13 cellular contexts compared by ENCODE assay signal in genomic region chr21:41786521-41786987, GRCh38. TPM values are rescaled to one million over a fixed set of nuclear protein-coding genes. Genes with fewer than 3 reads are reported as not detected.
DNase-seq lines count a peak whose midpoint lies in the region; ATAC-seq and TF ChIP-seq lines count a peak whose summit lies in the region.
"Had no signal": no experiment of that assay in that cellular context is flagged by ENCODE, and none has a peak within 500 bp of the region (broad histone marks: within the 10 kb centered on the region; RNA-seq: fewer than 3 reads in every experiment).

No MANE protein-coding gene starts in this region.

- no peaks in the 10 kb centered on the region for H3K36me3 ChIP-seq in brain microvascular endothelial cell (replicated peaks)
- H3K36me3 ChIP-seq: BLaER1 treated with 17β-estradiol and CSF1 and Interleukin-3, amounts not matched to agents 10 nM and 100 nM; SJCRH30 had no signal

- H3K4me3 ChIP-seq in brain microvascular endothelial cell (ENCODE audit: low read depth, low read length): no peak overlapping the region
- H3K4me3 ChIP-seq: BLaER1 treated with 17β-estradiol and CSF1 and Interleukin-3, amounts not matched to agents 10 nM and 100 nM; SJCRH30 had no signal

- no peak overlapping the region for H3K27ac Mint-ChIP-seq in activated CD8-positive, alpha-beta memory T cell treated with anti-CD3 and anti-CD28 coated beads, Interleukin-2, amount 10 ng/mL, durations not matched to agents 7 days and 5 days
- H3K27ac Mint-ChIP-seq: activated CD4-positive, alpha-beta T cell treated with anti-CD3 and anti-CD28 coated beads, Interleukin-2, amount 10 ng/mL, durations not matched to agents 24 days and 14 days; activated naive CD4-positive, alpha-beta T cell treated with anti-CD3 and anti-CD28 coated beads, Interleukin-2, amount 10 ng/mL, durations not matched to agents 7 days and 5 days had no signal

- H3K27ac ChIP-seq in VCaP: peak overlapping the region; percentile 7
- H3K27ac ChIP-seq in brain microvascular endothelial cell: no peak overlapping the region
- H3K27ac ChIP-seq: BLaER1 treated with 17β-estradiol and CSF1 and Interleukin-3, amounts not matched to agents 10 nM and 100 nM; SJCRH30 had no signal

- H3K4me1 Mint-ChIP-seq in activated CD8-positive, alpha-beta memory T cell treated with anti-CD3 and anti-CD28 coated beads, Interleukin-2, amount 10 ng/mL, durations not matched to agents 7 days and 5 days: peaks cover 3% of the 10 kb centered on the region

- no peaks in the 10 kb centered on the region for H3K36me3 Mint-ChIP-seq in activated CD8-positive, alpha-beta memory T cell treated with anti-CD3 and anti-CD28 coated beads, Interleukin-2, amount 10 ng/mL, durations not matched to agents 7 days and 5 days
- H3K36me3 Mint-ChIP-seq: activated naive CD4-positive, alpha-beta T cell treated with anti-CD3 and anti-CD28 coated beads, Interleukin-2, amount 10 ng/mL, durations not matched to agents 7 days and 5 days had no signal

- H3K27me3 Mint-ChIP-seq in activated CD8-positive, alpha-beta memory T cell treated with anti-CD3 and anti-CD28 coated beads, Interleukin-2, amount 10 ng/mL, durations not matched to agents 7 days and 5 days: peaks cover 34% of the 10 kb centered on the region

- H3K4me3 Mint-ChIP-seq in activated CD8-positive, alpha-beta memory T cell treated with anti-CD3 and anti-CD28 coated beads, Interleukin-2, amount 10 ng/mL, durations not matched to agents 7 days and 5 days: no peak overlapping the region
- H3K4me3 Mint-ChIP-seq: activated CD4-positive, alpha-beta T cell treated with anti-CD3 and anti-CD28 coated beads, Interleukin-2, amount 10 ng/mL, durations not matched to agents 24 days and 14 days; activated naive CD4-positive, alpha-beta T cell treated with anti-CD3 and anti-CD28 coated beads, Interleukin-2, amount 10 ng/mL, durations not matched to agents 7 days and 5 days; naive thymus-derived CD4-positive, alpha-beta T cell had no signal

- DNase-seq in AG20443 (ENCODE audit: low spot score): peak; percentile 88
- peak; percentile 85 for DNase-seq in HPDE6-E6E7 (ENCODE audit: extremely low spot score)
- DNase-seq in left colon: no peak
- no peak for DNase-seq in brain microvascular endothelial cell
- no peak for DNase-seq in stimulated activated CD4-positive, alpha-beta T cell treated with anti-CD3 and anti-CD28 coated beads, Interleukin-1b, Interleukin-23, amount 100 ng/mL, for 48 hours
- no peak for DNase-seq in germinal center (ENCODE audit: low spot score)
- no peak for DNase-seq in activated CD8-positive, alpha-beta memory T cell treated with anti-CD3 and anti-CD28 coated beads, Interleukin-2, amount 10 ng/mL, durations not matched to agents 7 days and 5 days
- DNase-seq: activated CD4-positive, alpha-beta T cell treated with anti-CD3 and anti-CD28 coated beads, Interleukin-2, amount 10 ng/mL, durations not matched to agents 24 days and 14 days; activated naive CD4-positive, alpha-beta T cell treated with anti-CD3 and anti-CD28 coated beads, Interleukin-2, amount 10 ng/mL, durations not matched to agents 7 days and 5 days; naive thymus-derived CD4-positive, alpha-beta T cell; SJCRH30 had no signal

- no peaks in the 10 kb centered on the region for H3K9me3 Mint-ChIP-seq in activated CD8-positive, alpha-beta memory T cell treated with anti-CD3 and anti-CD28 coated beads, Interleukin-2, amount 10 ng/mL, durations not matched to agents 7 days and 5 days (ENCODE audit: low read depth)

- in situ Hi-C loops in brain microvascular endothelial cell (cut with HindIII; ENCODE audit: low pct_ligation_motif_present, low sequenced_read_pairs): no loop called here

- peak; percentile 30 for ATAC-seq in left colon
- no peak for ATAC-seq in activated CD8-positive, alpha-beta memory T cell treated with anti-CD3 and anti-CD28 coated beads, Interleukin-2, amount 10 ng/mL, durations not matched to agents 7 days and 5 days
- ATAC-seq: naive thymus-derived CD4-positive, alpha-beta T cell had no signal

- CTCF ChIA-PET in activated CD8-positive, alpha-beta memory T cell treated with anti-CD3 and anti-CD28 coated beads, Interleukin-2, amount 10 ng/mL, durations not matched to agents 7 days and 5 days (lab: Charles Lee): interaction anchor here (0.6 to 0.7 kb wide), 2 partner anchors 74 to 107 kb away, joined by 3 read pairs; no protein-coding TSS in a partner anchor

- peaks cover 3% of the 10 kb centered on the region for H3K27me3 ChIP-seq in brain microvascular endothelial cell (replicated peaks)
- H3K27me3 ChIP-seq: BLaER1 treated with 17β-estradiol and CSF1 and Interleukin-3, amounts not matched to agents 10 nM and 100 nM had no signal

- intact Hi-C loops in left colon (cut with DNase I, micrococcal nuclease): loop anchor here in 1 of 2 donors (10.0 kb wide), 1 partner anchor 502 kb away; no protein-coding TSS in a partner anchor

- TF ChIP-seq CTCF in VCaP (conservative IDR thresholded peaks at IDR 0.05) (no peak), brain microvascular endothelial cell (IDR thresholded peaks at IDR 0.05; ENCODE audit: low read depth, low read length, missing control alignments) (no peak)

RNA-seq across cellular contexts. Expression of gene RIPK4, which starts 19.7 kb away (rescaled TPM):
- 10 to 100 TPM; 11.0 to 16.0 TPM for total RNA-seq in left colon
- total RNA-seq in activated CD8-positive, alpha-beta memory T cell treated with anti-CD3 and anti-CD28 coated beads, Interleukin-2, amount 10 ng/mL, durations not matched to agents 7 days and 5 days: not detected
- total RNA-seq: activated CD4-positive, alpha-beta T cell treated with anti-CD3 and anti-CD28 coated beads, Interleukin-2, amount 10 ng/mL, durations not matched to agents 24 days and 14 days; SJCRH30 had no signal

Comparison
In these comparisons a context has a peak if more than half of its experiments do, and no peak if none do; other contexts are left out.
1. DNase-seq: peak in AG20443 (single experiment) and HPDE6-E6E7 (single experiment); none in left colon (0 of 2), brain microvascular endothelial cell (single experiment), stimulated activated CD4-positive, alpha-beta T cell treated with anti-CD3 and anti-CD28 coated beads, Interleukin-1b, Interleukin-23, amount 100 ng/mL, for 48 hours (single experiment), germinal center (single experiment) and activated CD8-positive, alpha-beta memory T cell treated with anti-CD3 and anti-CD28 coated beads, Interleukin-2, amount 10 ng/mL, durations not matched to agents 7 days and 5 days (single experiment).
2. RNA of gene RIPK4, which starts 19.7 kb away (total RNA-seq): 11.0 to 16.0 TPM in left colon; not detected in activated CD8-positive, alpha-beta memory T cell treated with anti-CD3 and anti-CD28 coated beads, Interleukin-2, amount 10 ng/mL, durations not matched to agents 7 days and 5 days; every median in the first group is over 10 times any median in the second.